ENCODE assay signal across 11 cellular contexts in the genomic region with DNA sequence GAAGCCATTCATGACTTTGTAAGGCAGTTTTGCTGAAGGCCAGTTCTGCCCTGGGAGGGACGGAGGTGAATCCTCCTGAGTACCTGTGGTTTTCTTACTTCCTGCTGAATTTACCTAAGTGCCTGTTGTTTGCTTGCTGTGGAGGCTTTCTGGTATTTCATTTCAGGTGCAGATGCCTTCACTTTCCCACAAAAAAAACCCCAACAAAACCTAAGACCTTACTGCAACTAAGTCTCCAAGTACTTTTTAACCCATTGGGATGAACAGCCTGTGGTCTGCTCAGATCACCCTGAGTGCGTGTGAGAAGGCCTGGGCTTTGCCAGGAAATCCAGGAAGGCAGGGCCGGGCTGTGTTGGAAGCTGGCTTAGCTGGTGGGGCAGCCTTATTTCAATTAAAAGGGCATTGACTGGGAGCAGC.
DNase-seq lines count a peak whose midpoint lies in the region; ATAC-seq, FAIRE-seq and TF ChIP-seq lines count a peak whose summit lies in the region.
"Had no signal": no experiment of that assay in that cellular context is flagged by ENCODE, and none has a peak within 500 bp of the region (broad histone marks: within the 10 kb centered on the region; RNA-seq: fewer than 3 reads in every experiment).

No MANE protein-coding gene starts in this region.

- H3K4me1 ChIP-seq in mammary epithelial cell (ENCODE audit: insufficient read depth, low read length) (peaks cover 40% of the 10 kb centered on the region), mesodermal cell (ENCODE audit: control insufficient read depth, insufficient read depth, low read length, poor library complexity, severe bottlenecking) (peaks cover 47% of the 10 kb centered on the region), small intestine (ENCODE audit: control insufficient read depth in 2 of 2, insufficient read depth in 1 of 2, low read depth in 1 of 2, low read length in 1 of 2) (peaks cover 0 to 4% of the 10 kb centered on the region in 2 donors)

- H3K36me3 Mint-ChIP-seq in CD4-positive, alpha-beta T cell (ENCODE audit: low read depth) = peaks cover 43% of the 10 kb centered on the region

- peak overlapping the region; percentile 30 for H3K4me3 Mint-ChIP-seq in CD4-positive, alpha-beta T cell

- ATAC-seq in CD4-positive, alpha-beta T cell (ENCODE audit: poor library complexity) = peak; percentile 58
- ATAC-seq in HG02678 (IDR thresholded peaks at IDR 0.05; ENCODE audit: unreplicated experiment) = peak; percentile 75
- no peak for ATAC-seq in GM21367 (IDR thresholded peaks at IDR 0.05; ENCODE audit: unreplicated experiment)
- ATAC-seq in HG02642 (IDR thresholded peaks at IDR 0.05; ENCODE audit: poor library complexity, unreplicated experiment) = no peak

- dilution Hi-C loops in mammary epithelial cell (cut with HindIII; ENCODE audit: low sequenced_read_pairs) = no loop called here

- H3K27ac Mint-ChIP-seq in CD4-positive, alpha-beta T cell = peak overlapping the region; percentile 64
- H3K27ac Mint-ChIP-seq: IgD-negative memory B cell had no signal

- H3K4me3 ChIP-seq in mammary epithelial cell (replicated peaks in 1 of 3; ENCODE audit: insufficient read depth in 1 of 3, low read depth in 2 of 3, low read length in 3 of 3) = no peak overlapping the region
- no peak overlapping the region for H3K4me3 ChIP-seq in mesodermal cell (ENCODE audit: extremely low read depth, insufficient read depth, low read length, poor library complexity, severe bottlenecking)
- H3K4me3 ChIP-seq in small intestine (ENCODE audit: low read depth in 1 of 2, low read length in 2 of 2) = no peak overlapping the region

- H3K27me3 ChIP-seq in CD4-positive, alpha-beta T cell (ENCODE audit: control insufficient read depth, insufficient read depth, low read length) = no peaks in the 10 kb centered on the region
- H3K27me3 ChIP-seq in mammary epithelial cell (ENCODE audit: insufficient read depth, low read length) = no peaks in the 10 kb centered on the region
- H3K27me3 ChIP-seq in small intestine (ENCODE audit: control insufficient read depth in 2 of 2, insufficient read depth in 2 of 2, low read length in 2 of 2) = no peaks in the 10 kb centered on the region

- no peak overlapping the region for H3K27ac ChIP-seq in CD4-positive, alpha-beta T cell (ENCODE audit: low read depth, low read length)
- H3K27ac ChIP-seq in mammary epithelial cell (ENCODE audit: insufficient read depth, low read depth, low read length) (peak overlapping the region; percentile 51), mesodermal cell (ENCODE audit: low read depth, low read length, severe bottlenecking) (peak overlapping the region; percentile 23), small intestine (ENCODE audit: low read depth in 1 of 2, low read length in 1 of 2) (no peak overlapping the region)

- peaks cover 7% of the 10 kb centered on the region for H3K9me3 ChIP-seq in CD4-positive, alpha-beta T cell (ENCODE audit: control insufficient read depth, low read length)
- H3K9me3 ChIP-seq in mammary epithelial cell (replicated peaks; ENCODE audit: insufficient read depth, low read length) (no peaks in the 10 kb centered on the region), mesodermal cell (ENCODE audit: control insufficient read depth, low read length) (peaks cover 17% of the 10 kb centered on the region), small intestine (ENCODE audit: control insufficient read depth, low read depth) (no peaks in the 10 kb centered on the region)

- peak overlapping the region; percentile 48 for H3K4me2 ChIP-seq in mammary epithelial cell (ENCODE audit: insufficient read depth, low read depth, low read length)

- whole genome bisulfite sequencing in mammary epithelial cell (ENCODE audit: low coverage, missing lambda C conversion rate) = 8% methylated on average over 3 of the region's 3 CpGs
- WGBS in mesodermal cell (ENCODE audit: insufficient coverage in 2 of 2), 2 experiments = 58 to 87% methylated on average over 2 of the region's 3 CpGs
- WGBS in small intestine, 3 donors = 36 to 42% (median 37%) methylated on average over 3 of the region's 3 CpGs

- CTCF ChIA-PET in CD4-positive, alpha-beta T cell (lab: Charles Lee) = no interaction called here
- CTCF ChIA-PET in mammary epithelial cell (lab: Charles Lee; ENCODE audit: low non-redundant PET) = no interaction called here

- FAIRE-seq in small intestine (lab: Jason Lieb, UNC) = no peak
- FAIRE-seq: RCC 7860 had no signal

- no TSS peak for BruUV-seq in mammary epithelial cell (replicated peaks; lab: Mats Ljungman, UMichigan)

- no peak for TF ChIP-seq CTCF in CD4-positive, alpha-beta T cell (IDR thresholded peaks at IDR 0.05)
- no peak for TF ChIP-seq CTCF in mammary epithelial cell (conservative IDR thresholded peaks at IDR 0.05 in 1 of 2, IDR thresholded peaks at IDR 0.05 in 1 of 2; ENCODE audit: extremely low read depth in 1 of 2, insufficient read depth in 1 of 2, low read depth in 1 of 2, low read length in 2 of 2)

- no peaks in the 10 kb centered on the region for H4K20me1 ChIP-seq in mammary epithelial cell (ENCODE audit: insufficient read depth, low read length)

- peaks cover 2% of the 10 kb centered on the region for H3K9me3 Mint-ChIP-seq in CD4-positive, alpha-beta T cell

- peak overlapping the region; percentile 29 for H3K9ac ChIP-seq in mammary epithelial cell (ENCODE audit: insufficient read depth, low read length)

- H3K4me1 Mint-ChIP-seq in CD4-positive, alpha-beta T cell (ENCODE audit: low read depth) = peaks cover 71% of the 10 kb centered on the region

- intact Hi-C loops in CD4-positive, alpha-beta T cell (cut with DNase I, micrococcal nuclease) = no loop called here
- intact Hi-C loops in mammary epithelial cell (cut with micrococcal nuclease) = no loop called here

- in situ Hi-C loops in mammary epithelial cell (cut with MboI; ENCODE audit: low sequenced_read_pairs in 2 of 2) = no loop called here

- H3K79me2 ChIP-seq in mammary epithelial cell (ENCODE audit: insufficient read depth, low read length) = peaks cover 98% of the 10 kb centered on the region

- POLR2A ChIA-PET in CD4-positive, alpha-beta T cell (lab: Charles Lee) = interaction anchor here (0.5 kb wide), 1 partner anchor 216 kb away, joined by 3 read pairs; no protein-coding TSS in a partner anchor

- H3K36me3 ChIP-seq in mammary epithelial cell (ENCODE audit: insufficient read depth, low read length) (peaks cover 6% of the 10 kb centered on the region), mesodermal cell (ENCODE audit: control insufficient read depth, insufficient read depth, low read length) (peaks cover 52% of the 10 kb centered on the region), small intestine (ENCODE audit: control insufficient read depth in 2 of 2, insufficient read depth in 2 of 2, low read length in 2 of 2) (no peaks in the 10 kb centered on the region)

- DNase-seq in CD4-positive, alpha-beta T cell = peak in 1 of 10 experiments; percentile 11
- DNase-seq in mammary epithelial cell (peak; percentile 82), NCI-H1417 (lab: John Stamatoyannopoulos, UW) (no peak), small intestine (no peak)
- DNase-seq: DMS153 had no signal

- no peaks in the 10 kb centered on the region for H3K27me3 Mint-ChIP-seq in CD4-positive, alpha-beta T cell

- peak overlapping the region; percentile 18 for H2AFZ ChIP-seq in mammary epithelial cell (ENCODE audit: low read depth, low read length)

Comparison
In these comparisons a context has a peak if more than half of its experiments do, and no peak if none do; other contexts are left out.
1. ATAC-seq: peak in CD4-positive, alpha-beta T cell (single experiment) and HG02678 (single experiment); none in GM21367 (single experiment) and HG02642 (single experiment).
2. H3K27ac ChIP-seq: peak in mammary epithelial cell (single experiment) and mesodermal cell (single experiment); none in CD4-positive, alpha-beta T cell (single experiment) and small intestine (0 of 2).